Comparison of ENCODE assay signal across 26 cellular contexts in the genomic region with DNA sequence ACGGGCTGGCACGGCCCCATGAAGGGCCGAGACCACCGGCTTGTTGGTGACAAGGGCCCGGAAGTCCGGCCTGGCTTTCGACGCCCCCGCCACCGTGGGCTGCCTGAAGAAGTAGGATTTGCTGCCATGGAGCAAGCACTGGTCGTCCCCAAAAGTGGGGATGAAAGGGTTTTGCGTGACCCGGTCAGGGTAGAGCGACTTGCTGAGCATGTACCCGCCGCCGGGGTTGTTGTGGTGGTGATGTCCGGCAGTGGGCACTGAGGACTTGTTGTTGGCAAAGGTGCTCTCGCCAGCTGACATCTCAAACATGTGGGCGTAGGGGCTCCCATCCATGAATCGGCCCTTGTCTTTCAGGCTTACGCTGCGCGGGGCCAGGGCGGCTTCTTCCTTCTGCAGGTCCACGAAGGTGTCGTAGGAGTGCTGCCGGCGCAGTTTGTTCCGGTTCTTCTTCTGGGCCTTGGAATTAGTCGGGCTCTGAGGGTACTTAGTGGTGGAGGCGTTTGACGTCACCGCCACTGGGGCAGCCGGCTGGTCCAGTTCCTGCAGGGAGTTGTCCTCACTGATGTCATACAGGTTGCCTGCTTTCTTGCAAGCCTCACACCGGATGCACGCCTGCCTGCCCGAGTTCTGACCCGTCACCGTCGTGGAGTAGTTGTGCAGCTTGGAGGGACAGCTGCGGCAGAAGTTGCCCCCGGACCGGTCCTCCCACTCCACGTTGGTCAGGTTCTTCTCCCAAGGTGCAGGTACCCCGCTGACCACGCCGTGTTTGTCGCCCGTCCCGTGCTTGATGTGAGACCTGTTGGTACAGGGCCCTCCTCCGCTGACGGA.
"Had no signal": no experiment of that assay in that cellular context is flagged by ENCODE, and none has a peak within 500 bp of the region (broad histone marks: within the 10 kb centered on the region; RNA-seq: fewer than 3 reads in every experiment).

No MANE protein-coding gene starts in this region.

- H3K4me3 ChIP-seq: ascending aorta, body of pancreas, Peyer's patch had no signal

- ATAC-seq: activated CD8-positive, alpha-beta T cell treated with anti-CD3 and anti-CD28 coated beads, Interleukin-2, amount 10 ng/mL, durations not matched to agents 7 days and 5 days; activated naive CD4-positive, alpha-beta T cell treated with anti-CD3 and anti-CD28 coated beads, Interleukin-2, amount 50 U/mL, for 72 hours; activated naive CD8-positive, alpha-beta T cell treated with anti-CD3 and anti-CD28 coated beads, Interleukin-2, amount 50 U/mL, for 24 hours; body of pancreas; WTC11 had no signal

- H3K4me1 ChIP-seq: ascending aorta, Peyer's patch had no signal

- H3K9me3 ChIP-seq: ascending aorta, body of pancreas, Peyer's patch had no signal

- H3K36me3 Mint-ChIP-seq: activated naive CD4-positive, alpha-beta T cell treated with anti-CD3 and anti-CD28 coated beads, Interleukin-2, amount 50 U/mL, for 72 hours; WTC11 had no signal

- H3K27me3 ChIP-seq: ascending aorta, body of pancreas, Peyer's patch had no signal

- H3K36me3 ChIP-seq: ascending aorta, Peyer's patch had no signal

- H3K4me1 Mint-ChIP-seq: activated naive CD8-positive, alpha-beta T cell treated with anti-CD3 and anti-CD28 coated beads, Interleukin-2, amount 50 U/mL, for 24 hours; WTC11 had no signal

- H3K27ac ChIP-seq: ascending aorta, body of pancreas, Peyer's patch, RWPE1 had no signal

- H3K4me3 Mint-ChIP-seq: activated CD8-positive, alpha-beta T cell treated with anti-CD3 and anti-CD28 coated beads, Interleukin-2, amount 10 ng/mL, durations not matched to agents 7 days and 5 days; activated naive CD8-positive, alpha-beta T cell treated with anti-CD3 and anti-CD28 coated beads, Interleukin-2, amount 50 U/mL, for 24 hours; T-helper 1 cell treated with Interleukin-12 subunit alpha and Interleukin-12 subunit beta and Interleukin-4 antibody, amounts not matched to agents 30 μg/mL and 1 μg/mL, for 36 hours; WTC11 had no signal

- DNase-seq: activated CD4-positive, alpha-beta T cell treated with anti-CD3 and anti-CD28 coated beads for 48 hours; activated CD4-positive, alpha-beta T cell treated with anti-CD3 and anti-CD28 coated beads, Interleukin-2, amount 50 U/mL, for 4 hours; activated CD4-positive, CD25-positive, alpha-beta regulatory T cell treated with anti-CD3 and anti-CD28 coated beads, Interleukin-2, amount 50 U/mL, for 72 hours; activated CD8-positive, alpha-beta memory T cell treated with anti-CD3 and anti-CD28 coated beads, Interleukin-2, amount 50 U/mL, for 48 hours; activated CD8-positive, alpha-beta T cell treated with anti-CD3 and anti-CD28 coated beads, Interleukin-2, amount 10 ng/mL, durations not matched to agents 7 days and 5 days; activated naive CD4-positive, alpha-beta T cell treated with Interleukin-2 at 50 U/mL for 16 hours; activated naive CD8-positive, alpha-beta T cell treated with anti-CD3 and anti-CD28 coated beads, Interleukin-2, amount 50 U/mL, for 24 hours; activated T-cell treated with anti-CD3 and anti-CD28 coated beads, Interleukin-2, amount 50 U/mL, for 1 hour; amniotic stem cell; body of pancreas; Kasumi-1; KBM-7; NCI-H1105 treated with DMSO at 0.1 percent for 48 hours; NCI-H1436 treated with DMSO at 0.1 percent for 48 hours; NCI-H187; NCI-H2081 treated with DMSO at 0.1 percent for 48 hours; NCI-H446; NCI-H524; Peyer's patch; SHP77 treated with DMSO at 0.1 percent for 48 hours; T-helper 9 cell had no signal

- H3K27ac Mint-ChIP-seq: activated CD8-positive, alpha-beta T cell treated with anti-CD3 and anti-CD28 coated beads, Interleukin-2, amount 10 ng/mL, durations not matched to agents 7 days and 5 days; activated naive CD4-positive, alpha-beta T cell treated with anti-CD3 and anti-CD28 coated beads, Interleukin-2, amount 50 U/mL, for 72 hours; activated naive CD8-positive, alpha-beta T cell treated with anti-CD3 and anti-CD28 coated beads, Interleukin-2, amount 50 U/mL, for 24 hours; T-helper 1 cell treated with Interleukin-12 subunit alpha and Interleukin-12 subunit beta and Interleukin-4 antibody, amounts not matched to agents 30 μg/mL and 1 μg/mL, for 36 hours; WTC11 had no signal

- H3K9me3 Mint-ChIP-seq: activated naive CD8-positive, alpha-beta T cell treated with anti-CD3 and anti-CD28 coated beads, Interleukin-2, amount 50 U/mL, for 24 hours; T-helper 1 cell treated with Interleukin-12 subunit alpha and Interleukin-12 subunit beta and Interleukin-4 antibody, amounts not matched to agents 30 μg/mL and 1 μg/mL, for 36 hours; WTC11 had no signal
